In genomic region chr10:86979977-86980448, GRCh38 we compare ENCODE assay signal across 1 cellular context.
TF ChIP-seq lines count a peak whose summit lies in the region.

No MANE protein-coding gene starts in this region.

TF ChIP-seq in K562, 482 proteins besides CTCF, POLR2A, EP300 and RAD21:
- TF ChIP-seq PRDM10 (IDR thresholded peaks at IDR 0.05; ENCODE audit: partially characterized antibody) (peak; percentile 19), TARDBP (IDR thresholded peaks at IDR 0.05) (no peak), NR2C1 (IDR thresholded peaks at IDR 0.05) (no peak), NR2C1 (tag; IDR thresholded peaks at IDR 0.05) (no peak)
TF ChIP-seq in K562: peak in this region for 1.
